34 cellular contexts compared by ENCODE assay signal in genomic region chr19:12842511-12842910, GRCh38. TPM values are rescaled to one million over a fixed set of nuclear protein-coding genes. Genes with fewer than 3 reads are reported as not detected.
"Had no signal": no experiment of that assay in that cellular context is flagged by ENCODE, and none has a peak within 500 bp of the region (broad histone marks: within the 10 kb centered on the region; RNA-seq: fewer than 3 reads in every experiment).

No MANE protein-coding gene starts in this region.

- H3K9me3 Mint-ChIP-seq: activated B cell treated with CpG ODN at 0.5 μM for 24 hours; activated CD4-positive, alpha-beta memory T cell treated with anti-CD3 and anti-CD28 coated beads for 36 hours; activated naive CD4-positive, alpha-beta T cell treated with anti-CD3 and anti-CD28 coated beads, Interleukin-2, amount 10 ng/mL, durations not matched to agents 7 days and 5 days; activated naive CD8-positive, alpha-beta T cell treated with anti-CD3 and anti-CD28 coated beads, Interleukin-2, amount 50 U/mL, for 24 hours; T-helper 1 cell treated with Interleukin-12 subunit alpha and Interleukin-12 subunit beta and Interleukin-4 antibody, amounts not matched to agents 30 μg/mL and 1 μg/mL, for 36 hours; T-helper 2 cell treated with Interferon-gamma antibody and Interleukin-4, amounts not matched to agents 5 μg/mL and 100 μg/mL, for 36 hours had no signal

- H3K27ac ChIP-seq: breast epithelium, KMS-11, SJSA1 had no signal

- H3K4me2 ChIP-seq: KMS-11, SK-N-SH had no signal

- H3K36me3 Mint-ChIP-seq: activated CD4-positive, alpha-beta memory T cell treated with anti-CD3 and anti-CD28 coated beads for 36 hours; activated naive CD4-positive, alpha-beta T cell treated with anti-CD3 and anti-CD28 coated beads, Interleukin-2, amount 10 ng/mL, durations not matched to agents 7 days and 5 days had no signal

- DNase-seq: activated B cell treated with CpG ODN at 0.5 μM for 24 hours; activated CD4-positive, alpha-beta memory T cell treated with anti-CD3 and anti-CD28 coated beads for 36 hours; activated CD4-positive, alpha-beta T cell treated with anti-CD3 and anti-CD28 coated beads for 4 hours; activated CD4-positive, alpha-beta T cell treated with anti-CD3 and anti-CD28 coated beads, Interleukin-2, amount 50 U/mL, for 1 hour; activated CD4-positive, CD25-positive, alpha-beta regulatory T cell treated with anti-CD3 and anti-CD28 coated beads, Interleukin-2, amount 50 U/mL, for 72 hours; activated CD8-positive, alpha-beta memory T cell treated with anti-CD3 and anti-CD28 coated beads, Interleukin-2, amount 50 U/mL, for 4 hours; activated effector memory CD4-positive, alpha-beta T cell treated with Interleukin-2 at 50 U/mL for 16 hours; activated naive CD4-positive, alpha-beta T cell treated with anti-CD3 and anti-CD28 coated beads, Interleukin-2, amount 10 ng/mL, durations not matched to agents 7 days and 5 days; activated naive CD8-positive, alpha-beta T cell treated with anti-CD3 and anti-CD28 coated beads, Interleukin-2, amount 50 U/mL, for 24 hours; activated T-cell treated with anti-CD3 and anti-CD28 coated beads for 4 hours; activated T-cell treated with anti-CD3 and anti-CD28 coated beads, Interleukin-2, amount 50 U/mL, for 48 hours; aorta; NCI-H1092 treated with DMSO at 0.1 percent for 48 hours; NCI-H1417; NCI-H146; NCI-H187 treated with DMSO at 0.1 percent for 48 hours; NCI-H2081; NCI-H2171 treated with DMSO at 0.1 percent for 48 hours; NCI-H2227 treated with DMSO at 0.1 percent for 48 hours; NCI-H446; NCI-H524; SHP77 treated with DMSO at 0.1 percent for 48 hours; SK-N-SH had no signal

- H3K9me2 ChIP-seq: SK-N-SH had no signal

- H3K4me3 Mint-ChIP-seq: activated B cell treated with CpG ODN at 0.5 μM for 24 hours; activated CD4-positive, alpha-beta memory T cell treated with anti-CD3 and anti-CD28 coated beads for 36 hours; activated naive CD4-positive, alpha-beta T cell treated with anti-CD3 and anti-CD28 coated beads, Interleukin-2, amount 10 ng/mL, durations not matched to agents 7 days and 5 days; activated naive CD8-positive, alpha-beta T cell; activated naive CD8-positive, alpha-beta T cell treated with anti-CD3 and anti-CD28 coated beads, Interleukin-2, amount 50 U/mL, for 24 hours; T-helper 1 cell treated with Interleukin-12 subunit alpha and Interleukin-12 subunit beta and Interleukin-4 antibody, amounts not matched to agents 30 μg/mL and 1 μg/mL, for 36 hours had no signal

- H3K9ac ChIP-seq: KMS-11, SK-N-SH had no signal

- ATAC-seq: activated naive CD8-positive, alpha-beta T cell treated with anti-CD3 and anti-CD28 coated beads, Interleukin-2, amount 50 U/mL, for 24 hours; Panc1 had no signal

- H3K36me3 ChIP-seq: breast epithelium, SJSA1 had no signal

- FAIRE-seq: TTC549 had no signal

- H3K9me3 ChIP-seq: breast epithelium, SJSA1, SK-N-SH had no signal

- H3K27ac Mint-ChIP-seq: activated B cell treated with CpG ODN at 0.5 μM for 24 hours; activated CD4-positive, alpha-beta memory T cell treated with anti-CD3 and anti-CD28 coated beads for 36 hours; activated naive CD4-positive, alpha-beta T cell treated with anti-CD3 and anti-CD28 coated beads, Interleukin-2, amount 10 ng/mL, durations not matched to agents 7 days and 5 days; activated naive CD8-positive, alpha-beta T cell; activated naive CD8-positive, alpha-beta T cell treated with anti-CD3 and anti-CD28 coated beads, Interleukin-2, amount 50 U/mL, for 24 hours; T-helper 1 cell treated with Interleukin-12 subunit alpha and Interleukin-12 subunit beta and Interleukin-4 antibody, amounts not matched to agents 30 μg/mL and 1 μg/mL, for 36 hours; T-helper 2 cell treated with Interferon-gamma antibody and Interleukin-4, amounts not matched to agents 5 μg/mL and 100 μg/mL, for 36 hours had no signal

- H3K4me3 ChIP-seq: breast epithelium, SJSA1 had no signal

RNA-seq across cellular contexts. Expression of gene MAST1, which starts 4.2 kb away (rescaled TPM):
- total RNA-seq: SJSA1 had no signal

RNA-seq across cellular contexts. Expression of gene RTBDN, which starts 8.1 kb away (rescaled TPM):
- total RNA-seq: activated B cell treated with CpG ODN at 0.5 μM for 24 hours; activated CD4-positive, alpha-beta memory T cell treated with anti-CD3 and anti-CD28 coated beads for 36 hours; aorta; breast epithelium; cardiac septum; RPMI7951; SJSA1 had no signal

RNA-seq across cellular contexts. Expression of gene THSD8, which starts 40.6 kb away (rescaled TPM):
- total RNA-seq: breast epithelium, M059J, RPMI7951, SJSA1 had no signal
- polyA plus RNA-seq: SK-N-SH had no signal
